Comparison of ENCODE assay signal across 8 cellular contexts in the genomic region with DNA sequence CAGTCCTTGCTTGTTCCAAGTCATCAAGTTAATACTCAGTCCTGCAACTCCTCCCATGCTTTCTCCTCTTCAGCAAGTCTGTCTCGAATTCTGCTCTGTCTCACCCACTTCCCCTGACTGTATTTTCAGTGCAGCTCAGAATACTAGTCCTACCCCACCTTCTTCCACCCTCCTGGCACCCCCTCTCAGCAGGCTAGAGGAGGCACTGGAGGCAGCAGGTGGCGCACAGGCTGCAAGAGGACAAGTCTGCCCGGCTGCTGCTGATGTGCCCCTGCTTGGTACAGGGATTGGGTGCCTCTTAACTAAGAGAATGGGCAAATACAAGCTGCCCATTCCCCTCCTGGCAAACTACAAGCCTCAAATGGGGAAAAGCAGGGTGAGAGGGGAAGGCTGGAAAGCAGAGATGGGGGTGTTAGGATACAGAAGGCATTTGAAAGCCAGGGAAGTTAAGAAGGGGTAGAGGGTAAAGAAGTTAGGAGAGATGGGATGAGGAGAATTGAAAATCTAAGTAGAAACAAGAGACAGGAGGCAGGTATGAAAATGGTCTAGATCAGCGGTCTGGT. TPM values are rescaled to one million over a fixed set of nuclear protein-coding genes. Genes with fewer than 3 reads are reported as not detected.
DNase-seq lines count a peak whose midpoint lies in the region; ATAC-seq and TF ChIP-seq lines count a peak whose summit lies in the region.

No MANE protein-coding gene starts in this region.

- POLR2A ChIA-PET in Caco-2 (lab: Charles Lee): interaction anchor here (0.9 to 2.8 kb wide), 7 partner anchors 22 to 81 kb away, joined by 3 to 32 read pairs (median 16); a partner anchor contains a TSS
- POLR2A ChIA-PET in activated CD4-positive, alpha-beta memory T cell treated with anti-CD3 and anti-CD28 coated beads for 36 hours (lab: Charles Lee): interaction anchor here (1.5 to 1.9 kb wide), 3 partner anchors 22 to 35 kb away, joined by 4 to 10 read pairs (median 5); a partner anchor contains a TSS

- DNase-seq in Caco-2 (peak in 1 of 2 experiments; percentile 22), HCEC 1CT (peak; percentile 43), fibroblast of villous mesenchyme (ENCODE audit: low read depth) (peak; percentile 42), renal cortical epithelial cell (ENCODE audit: low read depth) (peak; percentile 74), globus pallidus (ENCODE audit: low spot score) (no peak), RPMI8226 (no peak)
- peak; percentile 59 for DNase-seq in activated CD4-positive, alpha-beta memory T cell treated with anti-CD3 and anti-CD28 coated beads for 36 hours

- TF ChIP-seq CTCF in Caco-2 (IDR thresholded peaks at IDR 0.05; ENCODE audit: insufficient read depth in 1 of 2, low read depth in 1 of 2, low read length in 1 of 2, severe bottlenecking in 1 of 2, unreplicated experiment in 1 of 2) (peak in 1 of 2 experiments; percentile 3), fibroblast of villous mesenchyme (IDR thresholded peaks at IDR 0.05; ENCODE audit: insufficient read depth, low read depth, low read length) (peak; percentile 29)

- H3K27ac Mint-ChIP-seq in Caco-2 (ENCODE audit: unreplicated experiment): no peak overlapping the region
- H3K27ac Mint-ChIP-seq in activated CD4-positive, alpha-beta memory T cell treated with anti-CD3 and anti-CD28 coated beads for 36 hours: peak overlapping the region; percentile 2

- H3K4me1 ChIP-seq in Caco-2: peaks cover 51% of the 10 kb centered on the region

- peaks cover 49% of the 10 kb centered on the region for H3K36me3 Mint-ChIP-seq in Caco-2 (ENCODE audit: insufficient read depth, unreplicated experiment)
- H3K36me3 Mint-ChIP-seq in activated CD4-positive, alpha-beta memory T cell treated with anti-CD3 and anti-CD28 coated beads for 36 hours: peaks cover 19% of the 10 kb centered on the region

- no peak overlapping the region for H3K4me3 Mint-ChIP-seq in Caco-2 (ENCODE audit: unreplicated experiment)
- no peak overlapping the region for H3K4me3 Mint-ChIP-seq in activated CD4-positive, alpha-beta memory T cell treated with anti-CD3 and anti-CD28 coated beads for 36 hours

- no peaks in the 10 kb centered on the region for H3K9me3 Mint-ChIP-seq in Caco-2 (ENCODE audit: unreplicated experiment)
- no peaks in the 10 kb centered on the region for H3K9me3 Mint-ChIP-seq in activated CD4-positive, alpha-beta memory T cell treated with anti-CD3 and anti-CD28 coated beads for 36 hours

- CTCF ChIA-PET in Caco-2 (lab: Charles Lee): interaction anchor here (1.1 to 3.3 kb wide), 9 partner anchors 9 to 116 kb away, joined by 3 to 33 read pairs (median 6); a partner anchor contains a TSS
- CTCF ChIA-PET in activated CD4-positive, alpha-beta memory T cell treated with anti-CD3 and anti-CD28 coated beads for 36 hours (lab: Charles Lee): interaction anchor here (1.0 to 9.6 kb wide), 12 partner anchors 8 to 111 kb away, joined by 3 to 101 read pairs (median 6); a partner anchor contains a TSS

- H3K36me3 ChIP-seq in Caco-2 (ENCODE audit: control insufficient read depth, insufficient read depth, low read length): peaks cover 7% of the 10 kb centered on the region

- H3K4me1 Mint-ChIP-seq in Caco-2 (ENCODE audit: low read depth, unreplicated experiment): no peaks in the 10 kb centered on the region
- H3K4me1 Mint-ChIP-seq in activated CD4-positive, alpha-beta memory T cell treated with anti-CD3 and anti-CD28 coated beads for 36 hours (ENCODE audit: low read depth): peaks cover 8% of the 10 kb centered on the region

- H3K4me3 ChIP-seq in Caco-2 (ENCODE audit: low read depth, low read length) (peak overlapping the region; percentile 34), fibroblast of villous mesenchyme (ENCODE audit: low read depth, low read length) (peak overlapping the region; percentile 88)

- BruUV-seq in Caco-2 (replicated peaks; lab: Mats Ljungman, UMichigan): no TSS peak

- H3K27me3 ChIP-seq in Caco-2 (replicated peaks; ENCODE audit: control insufficient read depth, insufficient read depth, low read length): no peaks in the 10 kb centered on the region

- intact Hi-C loops in Caco-2 (cut with micrococcal nuclease; ENCODE audit: unreplicated experiment): no loop called here
- intact Hi-C loops in activated CD4-positive, alpha-beta memory T cell treated with anti-CD3 and anti-CD28 coated beads for 36 hours (cut with micrococcal nuclease): no loop called here

- no peaks in the 10 kb centered on the region for H3K27me3 Mint-ChIP-seq in Caco-2 (ENCODE audit: insufficient read depth, unreplicated experiment)
- H3K27me3 Mint-ChIP-seq in activated CD4-positive, alpha-beta memory T cell treated with anti-CD3 and anti-CD28 coated beads for 36 hours: no peaks in the 10 kb centered on the region

- H3K9me3 ChIP-seq in Caco-2: no peaks in the 10 kb centered on the region

- ATAC-seq in HG02885 (IDR thresholded peaks at IDR 0.05; ENCODE audit: poor library complexity, unreplicated experiment): no peak

RNA-seq across cellular contexts. Expression of a gene that starts 5.0 kb away (rescaled TPM):
- total RNA-seq in Caco-2 (2022): 147 and 165 TPM in 2 replicates
- total RNA-seq in activated CD4-positive, alpha-beta memory T cell treated with anti-CD3 and anti-CD28 coated beads for 36 hours: 100 to 1,000 TPM; 285 to 287 TPM
- 369 and 428 TPM in 2 replicates for total RNA-seq in fibroblast of villous mesenchyme
- total RNA-seq in renal cortical epithelial cell: 266 and 772 TPM in 2 replicates

RNA-seq across cellular contexts. Expression of a gene that starts 5.5 kb away (rescaled TPM):
- total RNA-seq in Caco-2 (2022) (50.4 and 54.1 TPM in 2 replicates), fibroblast of villous mesenchyme (107 and 126 TPM in 2 replicates), renal cortical epithelial cell (57.8 and 152 TPM in 2 replicates)
- 10 to 100 TPM; 27.7 to 29.9 TPM for total RNA-seq in activated CD4-positive, alpha-beta memory T cell treated with anti-CD3 and anti-CD28 coated beads for 36 hours

RNA-seq across cellular contexts. Expression of a gene that starts 22.1 kb away (rescaled TPM):
- total RNA-seq in Caco-2 (2022) (108 and 111 TPM in 2 replicates), fibroblast of villous mesenchyme (29.0 and 38.4 TPM in 2 replicates), renal cortical epithelial cell (14.9 and 46.9 TPM in 2 replicates)
- total RNA-seq in activated CD4-positive, alpha-beta memory T cell treated with anti-CD3 and anti-CD28 coated beads for 36 hours: 10 to 100 TPM; 30.4 to 30.7 TPM

RNA-seq across cellular contexts. Expression of a gene that starts 22.1 kb away (rescaled TPM):
- 25.0 and 27.1 TPM in 2 replicates for total RNA-seq in Caco-2 (2022)
- total RNA-seq in activated CD4-positive, alpha-beta memory T cell treated with anti-CD3 and anti-CD28 coated beads for 36 hours: 10 to 100 TPM; 17.4 to 18.0 TPM
- total RNA-seq in fibroblast of villous mesenchyme: 14.8 and 17.7 TPM in 2 replicates
- 13.7 and 24.3 TPM in 2 replicates for total RNA-seq in renal cortical epithelial cell

RNA-seq across cellular contexts. Expression of a gene that starts 27.1 kb away (rescaled TPM):
- total RNA-seq in Caco-2 (2022): not detected in 2 replicates
- not detected for total RNA-seq in activated CD4-positive, alpha-beta memory T cell treated with anti-CD3 and anti-CD28 coated beads for 36 hours
- not detected in 2 replicates for total RNA-seq in fibroblast of villous mesenchyme
- not detected in 2 replicates for total RNA-seq in renal cortical epithelial cell

Comparison
In these comparisons a context has a peak if more than half of its experiments do, and no peak if none do; other contexts are left out.
1. DNase-seq: peak in HCEC 1CT (single experiment), activated CD4-positive, alpha-beta memory T cell treated with anti-CD3 and anti-CD28 coated beads for 36 hours (single experiment), fibroblast of villous mesenchyme (single experiment) and renal cortical epithelial cell (single experiment); none in globus pallidus (single experiment) and RPMI8226 (single experiment).